12 cellular contexts compared by ENCODE assay signal in the genomic region with DNA sequence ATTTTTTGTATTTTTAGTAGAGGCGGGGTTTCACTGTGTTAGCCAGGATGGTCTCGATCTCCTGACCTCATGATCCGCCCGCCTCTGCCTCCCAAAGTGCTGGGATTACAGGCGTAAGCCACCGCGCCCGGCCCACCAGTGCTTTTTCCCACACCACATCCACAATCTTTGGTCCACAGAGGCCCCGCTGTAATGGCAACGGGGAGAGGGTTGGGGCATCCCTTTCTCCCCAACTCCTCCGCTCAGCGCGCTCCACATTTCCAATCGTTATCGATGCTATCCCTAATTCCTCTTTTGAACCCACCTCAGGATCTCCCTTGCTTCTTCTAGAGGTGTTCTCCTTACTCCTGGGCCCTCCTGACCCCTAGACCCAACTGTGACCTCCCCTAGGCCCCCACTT. TPM values are rescaled to one million over a fixed set of nuclear protein-coding genes. Genes with fewer than 3 reads are reported as not detected.
DNase-seq lines count a peak whose midpoint lies in the region; ATAC-seq and TF ChIP-seq lines count a peak whose summit lies in the region.
"Not testable (repeated sequence)": the region's sequence is repeated elsewhere in the genome, so short reads cannot be mapped to it uniquely, and the experiment has no call there.
"Had no signal": no experiment of that assay in that cellular context is flagged by ENCODE, and none has a peak within 500 bp of the region (broad histone marks: within the 10 kb centered on the region; RNA-seq: fewer than 3 reads in every experiment).

No MANE protein-coding gene starts in this region.

- not testable (repeated sequence) for H3K4me1 ChIP-seq in GM23248 (ENCODE audit: insufficient read depth); ascending aorta
- H3K4me1 ChIP-seq in lower lobe of right lung (peaks cover 53% of the 10 kb centered on the region), transverse colon (peaks cover 4 to 26% (median 11%) of the 10 kb centered on the region in 4 donors)

- not testable (repeated sequence) for TF ChIP-seq CTCF in ascending aorta (IDR thresholded peaks at IDR 0.05); endothelial cell (IDR thresholded peaks at IDR 0.05; ENCODE audit: unreplicated experiment); lower lobe of right lung (IDR thresholded peaks at IDR 0.05); osteocyte (IDR thresholded peaks at IDR 0.05); transverse colon (IDR thresholded peaks at IDR 0.05)

- TF ChIP-seq EP300 in transverse colon (IDR thresholded peaks at IDR 0.05; ENCODE audit: low read depth), result not testable (repeated sequence)

- H3K36me3 Mint-ChIP-seq in endothelial cell (ENCODE audit: low read depth, unreplicated experiment); osteocyte (ENCODE audit: unreplicated experiment): not testable (repeated sequence)

- not testable (repeated sequence) for H4K20me1 ChIP-seq in GM23248 (ENCODE audit: insufficient read depth)

- H3K27me3 ChIP-seq in GM23248 (replicated peaks; ENCODE audit: insufficient read depth); ascending aorta; lower lobe of right lung (ENCODE audit: low read depth); transverse colon: not testable (repeated sequence)

- H3K4me1 Mint-ChIP-seq in endothelial cell (ENCODE audit: unreplicated experiment) (peaks cover 25% of the 10 kb centered on the region), osteocyte (ENCODE audit: unreplicated experiment) (peaks cover 22% of the 10 kb centered on the region)

- H3K4me3 ChIP-seq in GM23248, result not testable (repeated sequence)
- H3K4me3 ChIP-seq in ascending aorta, result peak overlapping the region in 1 of 2 donors; percentile 17
- H3K4me3 ChIP-seq in lower lobe of right lung, result peak overlapping the region; percentile 17
- peak overlapping the region in 1 of 4 donors; percentile 19 for H3K4me3 ChIP-seq in transverse colon

- not testable (repeated sequence) for H3K27me3 Mint-ChIP-seq in endothelial cell (ENCODE audit: unreplicated experiment); osteocyte (ENCODE audit: unreplicated experiment)

- not testable (repeated sequence) for DNase-seq in GM23248; ascending aorta (ENCODE audit: low spot score in 2 of 2); endothelial cell (ENCODE audit: low spot score); lower lobe of right lung; osteocyte (ENCODE audit: extremely low spot score, unreplicated experiment); transverse colon

- not testable (repeated sequence) for H3K79me2 ChIP-seq in GM23248 (ENCODE audit: insufficient read depth)

- WGBS in GM23248 (ENCODE audit: low coverage in 1 of 2, low lambda C conversion rate in 2 of 2, missing lambda C conversion rate in 2 of 2), 2 experiments, result 81 to 86% methylated on average over 10 to 14 of the region's 15 CpGs
- WGBS in transverse colon (ENCODE audit: low coverage in 1 of 2), 2 donors, result 90 to 92% methylated on average over 5 to 15 of the region's 15 CpGs

- not testable (repeated sequence) for H3K9me2 ChIP-seq in GM23248 (ENCODE audit: insufficient read depth)

- H3K4me2 ChIP-seq in GM23248 (ENCODE audit: unreplicated experiment), result not testable (repeated sequence)

- not testable (repeated sequence) for H3K27ac ChIP-seq in GM23248
- peak overlapping the region; percentile 51 to 66 for H3K27ac ChIP-seq in ascending aorta
- peak overlapping the region; percentile 86 for H3K27ac ChIP-seq in lower lobe of right lung
- H3K27ac ChIP-seq in transverse colon, result peak overlapping the region; percentile 14 to 77 (median 72)

- H3F3A ChIP-seq in GM23248 (ENCODE audit: insufficient read depth), result not testable (repeated sequence)

- H3K4me3 Mint-ChIP-seq in endothelial cell (ENCODE audit: unreplicated experiment); osteocyte (ENCODE audit: unreplicated experiment): not testable (repeated sequence)

- peak overlapping the region; percentile 90 for H3K27ac Mint-ChIP-seq in endothelial cell (ENCODE audit: unreplicated experiment)
- H3K27ac Mint-ChIP-seq in osteocyte (ENCODE audit: unreplicated experiment), result peak overlapping the region; percentile 90

- H3K9me3 Mint-ChIP-seq in endothelial cell (ENCODE audit: unreplicated experiment); osteocyte (ENCODE audit: unreplicated experiment): not testable (repeated sequence)

- in situ Hi-C loops in GM23248 (cut with MboI), result loop anchor here (10.0 kb wide), 1 partner anchor 735 kb away; no protein-coding TSS in a partner anchor
- in situ Hi-C loops in transverse colon (cut with MboI; ENCODE audit: low pct_ligation_motif_present in 1 of 4, low pct_unique_long_range_greater_than_20kb in 1 of 4, low sequenced_read_pairs in 3 of 4), result loop anchor here in 1 of 4 donors (10.0 kb wide), 1 partner anchor 115 kb away; the partner anchor contains the start of gene DUSP23

- not testable (repeated sequence) for ATAC-seq in lower lobe of right lung

- H3K9ac ChIP-seq in GM23248, result peak overlapping the region; percentile 49; the same call in 1 of the 2 replicates

- not testable (repeated sequence) for H3K9me3 ChIP-seq in GM23248 (ENCODE audit: low read depth); ascending aorta; lower lobe of right lung; transverse colon

- intact Hi-C loops in ascending aorta (cut with DNase I), result loop anchor here (1.0 to 10.0 kb wide), 3 partner anchors 26 to 735 kb away; partner anchors contain the start of genes DUSP23 and TAGLN2
- intact Hi-C loops in lower lobe of right lung (cut with DNase I); transverse colon (cut with DNase I; ENCODE audit: low total_unique reads): not testable (repeated sequence)

- not testable (repeated sequence) for H3K36me3 ChIP-seq in GM23248 (ENCODE audit: low read depth); ascending aorta; lower lobe of right lung; transverse colon

- not testable (repeated sequence) for H2AFZ ChIP-seq in GM23248

- TF ChIP-seq POLR2A in transverse colon (IDR thresholded peaks at IDR 0.05), result not testable (repeated sequence)

RNA-seq across cellular contexts. Expression of gene CFAP45, which starts 0.3 kb away (rescaled TPM):
- total RNA-seq in GM23248 (2014; rRNA removed; shearing (Covaris generic)), result not detected in 2 replicates
- 0.34 and 0.51 TPM in 2 replicates for polyA plus RNA-seq in GM23248 (2016; fragmentation: Nextera tagmentation; extraction: Ambion mirVana)
- total RNA-seq in ascending aorta (not detected), endothelial cell (ENCODE audit: unreplicated experiment) (1.0 TPM), lower lobe of right lung (10.2 TPM), osteocyte (0.52 and 0.83 TPM in 2 replicates), transverse colon (under 1 TPM in 1 of 4 donors, not detected in 3; 0.32 TPM)

RNA-seq across cellular contexts. Expression of gene TAGLN2, which starts 25.7 kb away (rescaled TPM):
- 360 and 400 TPM in 2 replicates for total RNA-seq in GM23248 (2014; rRNA removed; shearing (Covaris generic))
- 692 and 713 TPM in 2 replicates for polyA plus RNA-seq in GM23248 (2016; fragmentation: Nextera tagmentation; extraction: Ambion mirVana)
- total RNA-seq in ascending aorta, result 363 TPM
- total RNA-seq in endothelial cell (ENCODE audit: unreplicated experiment), result 95.2 TPM
- 451 TPM for total RNA-seq in lower lobe of right lung
- 161 and 169 TPM in 2 replicates for total RNA-seq in osteocyte
- total RNA-seq in transverse colon, result 100 to 1,000 TPM in 3 of 4 donors, 10 to 100 TPM in 1; 65.1 to 235 (median 168) TPM

RNA-seq across cellular contexts. Expression of gene VSIG8, which starts 37.2 kb away (rescaled TPM):
- total RNA-seq in GM23248 (2014; rRNA removed; shearing (Covaris generic)), result not detected in 2 replicates
- not detected in 2 replicates for polyA plus RNA-seq in GM23248 (2016; fragmentation: Nextera tagmentation; extraction: Ambion mirVana)
- total RNA-seq in ascending aorta (not detected), endothelial cell (ENCODE audit: unreplicated experiment) (not detected), lower lobe of right lung (0.35 TPM), osteocyte (not detected in 2 replicates), transverse colon (not detected)
- total RNA-seq: CD4-positive, alpha-beta T cell; colonic mucosa; frontal cortex; left cardiac atrium; mucosa of gallbladder had no signal
- polyA plus RNA-seq: AG04450 had no signal

RNA-seq across cellular contexts. Expression of gene IGSF9, which starts 45.8 kb away (rescaled TPM):
- total RNA-seq in GM23248 (2014; rRNA removed; shearing (Covaris generic)), result not detected in 2 replicates
- polyA plus RNA-seq in GM23248 (2016; fragmentation: Nextera tagmentation; extraction: Ambion mirVana), result 0.13 TPM in 1 of 2 replicates, not detected in the other
- 0.11 TPM for total RNA-seq in ascending aorta
- total RNA-seq in endothelial cell (ENCODE audit: unreplicated experiment), result 2.2 TPM
- total RNA-seq in lower lobe of right lung, result 2.0 TPM
- total RNA-seq in osteocyte, result not detected in 2 replicates
- total RNA-seq in transverse colon, result 100 to 1,000 TPM in 1 of 4 donors, 10 to 100 TPM in 3; 40.7 to 137 (median 81.3) TPM
- total RNA-seq: CD4-positive, alpha-beta T cell had no signal
- polyA plus RNA-seq: AG04450 had no signal

RNA-seq across cellular contexts. Expression of gene SLAMF9, which starts 54.4 kb away (rescaled TPM):
- not detected in 2 replicates for total RNA-seq in GM23248 (2014; rRNA removed; shearing (Covaris generic))
- 0.48 and 0.51 TPM in 2 replicates for polyA plus RNA-seq in GM23248 (2016; fragmentation: Nextera tagmentation; extraction: Ambion mirVana)
- total RNA-seq in ascending aorta (not detected), endothelial cell (ENCODE audit: unreplicated experiment) (not detected), lower lobe of right lung (not detected), osteocyte (not detected in 2 replicates), transverse colon (under 1 TPM in 1 of 4 donors, not detected in 3; 0.64 TPM)
- total RNA-seq: CD4-positive, alpha-beta T cell; colonic mucosa; frontal cortex; mucosa of gallbladder had no signal
- polyA plus RNA-seq: AG04450 had no signal
